Comparison of ENCODE assay signal across 14 cellular contexts in the genomic region with DNA sequence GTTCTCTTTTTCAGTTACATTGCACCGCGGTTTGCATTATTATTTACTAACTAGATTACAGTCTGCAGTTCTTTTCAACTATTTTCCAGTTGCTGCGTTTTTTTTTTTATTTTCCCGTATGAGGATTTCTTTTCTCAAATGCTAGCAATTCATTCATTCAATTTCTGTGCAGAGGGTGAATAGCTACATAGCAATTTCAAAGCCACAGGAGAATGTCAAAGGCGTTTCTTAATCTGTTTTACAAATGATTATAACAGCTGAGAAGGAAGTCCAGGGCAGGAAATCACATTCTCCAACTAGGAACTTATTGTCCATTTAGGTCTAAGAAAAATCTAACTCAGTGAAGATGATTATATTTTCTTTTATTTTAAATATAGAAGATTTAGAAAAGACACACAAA.
A peak's percentile ranks its signal among the peaks of the same experiment; 100 is the strongest.
DNase-seq lines count a peak whose midpoint lies in the region; ATAC-seq and TF ChIP-seq lines count a peak whose summit lies in the region.
"Had no signal": no experiment of that assay in that cellular context is flagged by ENCODE, and none has a peak within 500 bp of the region (broad histone marks: within the 10 kb centered on the region; RNA-seq: fewer than 3 reads in every experiment).

No MANE protein-coding gene starts in this region.

- no peak overlapping the region for H3K4me3 Mint-ChIP-seq in naive thymus-derived CD4-positive, alpha-beta T cell
- H3K4me3 Mint-ChIP-seq: B cell; CD4-positive, alpha-beta T cell; H9 had no signal

- in situ Hi-C loops in GM23248 (cut with MboI) = no loop called here
- in situ Hi-C loops in G401 (cut with HindIII; ENCODE audit: low sequenced_read_pairs) = no loop called here

- H3K27me3 ChIP-seq in GM23248 (replicated peaks; ENCODE audit: insufficient read depth) = no peaks in the 10 kb centered on the region
- no peaks in the 10 kb centered on the region for H3K27me3 ChIP-seq in naive thymus-derived CD4-positive, alpha-beta T cell (ENCODE audit: control insufficient read depth in 2 of 2, insufficient read depth in 2 of 2, low read length in 2 of 2)

- no peaks in the 10 kb centered on the region for H4K20me1 ChIP-seq in GM23248 (ENCODE audit: insufficient read depth)

- H3F3A ChIP-seq in GM23248 (ENCODE audit: insufficient read depth) = no peaks in the 10 kb centered on the region

- H3K9me3 Mint-ChIP-seq in naive thymus-derived CD4-positive, alpha-beta T cell = peaks cover 1 to 16% (median 9%) of the 10 kb centered on the region in 11 donors

- H3K27ac Mint-ChIP-seq in naive thymus-derived CD4-positive, alpha-beta T cell = no peak overlapping the region
- H3K27ac Mint-ChIP-seq: B cell; CD4-positive, alpha-beta T cell; H9 had no signal

- POLR2A ChIA-PET in naive thymus-derived CD4-positive, alpha-beta T cell (lab: Charles Lee) = no interaction called here

- H3K4me1 Mint-ChIP-seq in naive thymus-derived CD4-positive, alpha-beta T cell = no peaks in the 10 kb centered on the region
- H3K4me1 Mint-ChIP-seq: B cell, H9 had no signal

- H3K36me3 Mint-ChIP-seq in naive thymus-derived CD4-positive, alpha-beta T cell = no peaks in the 10 kb centered on the region

- no peaks in the 10 kb centered on the region for H3K79me2 ChIP-seq in GM23248 (ENCODE audit: insufficient read depth)

- H3K4me1 ChIP-seq in GM23248 (ENCODE audit: insufficient read depth) = no peaks in the 10 kb centered on the region
- H3K4me1 ChIP-seq in naive thymus-derived CD4-positive, alpha-beta T cell (ENCODE audit: control insufficient read depth in 2 of 2, insufficient read depth in 2 of 2, low read length in 2 of 2) = no peaks in the 10 kb centered on the region

- H3K4me3 ChIP-seq in GM23248 (no peak overlapping the region), retinal pigment epithelial cell (ENCODE audit: low read length) (no peak overlapping the region)
- no peak overlapping the region for H3K4me3 ChIP-seq in naive thymus-derived CD4-positive, alpha-beta T cell (ENCODE audit: low read length)

- no peak overlapping the region for H3K9ac ChIP-seq in GM23248

- no peak overlapping the region for H3K27ac ChIP-seq in GM23248
- no peak overlapping the region for H3K27ac ChIP-seq in naive thymus-derived CD4-positive, alpha-beta T cell (ENCODE audit: low read depth, low read length)

- H3K9me3 ChIP-seq in GM23248 (ENCODE audit: low read depth) = no peaks in the 10 kb centered on the region
- no peaks in the 10 kb centered on the region for H3K9me3 ChIP-seq in naive thymus-derived CD4-positive, alpha-beta T cell (ENCODE audit: control insufficient read depth in 2 of 3, low read length in 3 of 3)

- WGBS in GM23248 (ENCODE audit: low coverage in 1 of 2, low lambda C conversion rate in 2 of 2, missing lambda C conversion rate in 2 of 2), 2 experiments = 42 to 45% methylated on average over 5 of the region's 5 CpGs

- peak; percentile 1 for DNase-seq in GM23248
- peak; percentile 8 for DNase-seq in astrocyte of the hippocampus (ENCODE audit: low read depth, low spot score)
- DNase-seq in fibroblast of peridontal ligament (ENCODE audit: extremely low read depth) = peak; percentile 6
- peak; percentile 29 for DNase-seq in retinal pigment epithelial cell (ENCODE audit: low read depth)
- no peak for DNase-seq in activated CD4-positive, CD25-positive, alpha-beta regulatory T cell (lab: John Stamatoyannopoulos, UW)
- no peak for DNase-seq in G401 (ENCODE audit: low spot score)
- no peak for DNase-seq in COLO668 (lab: John Stamatoyannopoulos, UW; ENCODE audit: unreplicated experiment)
- no peak for DNase-seq in naive thymus-derived CD4-positive, alpha-beta T cell
- DNase-seq: C1 segment of cervical spinal cord; CD4-positive, alpha-beta T cell; DMS79; GOT3; H9 had no signal

- TF ChIP-seq CTCF in retinal pigment epithelial cell (conservative IDR thresholded peaks at IDR 0.05; ENCODE audit: low read depth, low read length) = no peak

- intact Hi-C loops in naive thymus-derived CD4-positive, alpha-beta T cell (cut with micrococcal nuclease) = no loop called here

- H3K36me3 ChIP-seq in GM23248 (ENCODE audit: low read depth) = no peaks in the 10 kb centered on the region
- no peaks in the 10 kb centered on the region for H3K36me3 ChIP-seq in naive thymus-derived CD4-positive, alpha-beta T cell (ENCODE audit: control insufficient read depth in 2 of 3, insufficient read depth in 3 of 3, low read length in 3 of 3)

- H3K9me2 ChIP-seq in GM23248 (ENCODE audit: insufficient read depth) = no peaks in the 10 kb centered on the region

- no peak overlapping the region for H3K4me2 ChIP-seq in GM23248 (ENCODE audit: unreplicated experiment)

- no peak for ATAC-seq in naive thymus-derived CD4-positive, alpha-beta T cell

- H2AFZ ChIP-seq in GM23248 = 0 out of 2 replicates have a peak overlapping the region, but pooled peaks have one; percentile 7

- H3K27me3 Mint-ChIP-seq in naive thymus-derived CD4-positive, alpha-beta T cell = no peaks in the 10 kb centered on the region
- H3K27me3 Mint-ChIP-seq: B cell; CD4-positive, alpha-beta T cell had no signal

- CTCF ChIA-PET in naive thymus-derived CD4-positive, alpha-beta T cell (lab: Charles Lee) = no interaction called here

Comparison
In these comparisons a context has a peak if more than half of its experiments do, and no peak if none do; other contexts are left out.
1. DNase-seq: peak in GM23248 (single experiment), astrocyte of the hippocampus (single experiment), fibroblast of peridontal ligament (single experiment) and retinal pigment epithelial cell (single experiment); none in activated CD4-positive, CD25-positive, alpha-beta regulatory T cell (0 of 4), G401 (single experiment), COLO668 (single experiment) and naive thymus-derived CD4-positive, alpha-beta T cell (0 of 9).